ENCODE assay signal across 14 cellular contexts in the genomic region with DNA sequence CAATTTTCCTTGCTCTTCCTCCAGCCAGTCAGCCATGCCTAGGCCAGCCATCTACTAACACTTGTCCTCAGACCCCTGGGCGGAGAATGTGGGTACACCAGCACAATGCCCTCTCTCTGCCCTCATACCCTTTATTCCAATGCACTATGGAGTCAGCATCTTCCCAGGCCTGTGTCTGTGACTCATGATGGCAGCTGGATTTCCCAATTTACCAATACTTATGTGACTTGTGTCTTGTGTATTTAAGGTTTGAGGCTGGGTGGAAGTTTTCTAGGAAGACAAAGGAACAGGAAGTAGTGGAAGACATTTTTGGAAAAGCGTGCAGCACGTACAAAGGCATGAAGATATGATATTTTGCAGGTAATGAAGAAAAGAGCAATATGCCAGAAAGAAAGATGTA.
DNase-seq lines count a peak whose midpoint lies in the region; ATAC-seq, FAIRE-seq and TF ChIP-seq lines count a peak whose summit lies in the region.
"Had no signal": no experiment of that assay in that cellular context is flagged by ENCODE, and none has a peak within 500 bp of the region (broad histone marks: within the 10 kb centered on the region; RNA-seq: fewer than 3 reads in every experiment).

No MANE protein-coding gene starts in this region.

- H3K4me1 ChIP-seq in mesenchymal stem cell (ENCODE audit: control insufficient read depth, insufficient read depth, low read depth, low read length) = peaks cover 2% of the 10 kb centered on the region
- peaks cover 25 to 85% of the 10 kb centered on the region in 2 donors for H3K4me1 ChIP-seq in thoracic aorta (ENCODE audit: control insufficient read depth in 1 of 2, low read depth in 2 of 2)
- no peaks in the 10 kb centered on the region for H3K4me1 ChIP-seq in naive thymus-derived CD4-positive, alpha-beta T cell (ENCODE audit: control insufficient read depth in 2 of 2, insufficient read depth in 2 of 2, low read length in 2 of 2)
- H3K4me1 ChIP-seq: parathyroid adenoma had no signal

- H2BK5ac ChIP-seq in mesenchymal stem cell (ENCODE audit: low read depth, low read length, poor library complexity, severe bottlenecking) = no peak overlapping the region

- H3K9ac ChIP-seq in mesenchymal stem cell (ENCODE audit: low read length) = no peak overlapping the region
- H3K9ac ChIP-seq: parathyroid adenoma had no signal

- no peak overlapping the region for H3K4me2 ChIP-seq in mesenchymal stem cell (ENCODE audit: low read length, poor library complexity, severe bottlenecking)

- no peaks in the 10 kb centered on the region for H3K4me1 Mint-ChIP-seq in naive thymus-derived CD4-positive, alpha-beta T cell
- H3K4me1 Mint-ChIP-seq: activated naive CD8-positive, alpha-beta T cell treated with anti-CD3 and anti-CD28 coated beads for 36 hours; central memory CD8-positive, alpha-beta T cell had no signal

- 93% methylated on average over 3 of the region's 3 CpGs for WGBS in mesenchymal stem cell

- H4K8ac ChIP-seq in mesenchymal stem cell (ENCODE audit: low read length) = no peak overlapping the region

- no peak overlapping the region for H3K4ac ChIP-seq in mesenchymal stem cell (ENCODE audit: low read depth in 1 of 2, low read length in 2 of 2)

- H2BK120ac ChIP-seq in mesenchymal stem cell (ENCODE audit: low read depth, low read length) = no peak overlapping the region

- no peak for TF ChIP-seq POLR2A in H54 (IDR thresholded peaks at IDR 0.05; ENCODE audit: low read depth, low read length)

- peak overlapping the region in 1 of 2 experiments; percentile 1 for H2BK12ac ChIP-seq in mesenchymal stem cell (ENCODE audit: low read length in 2 of 2)

- no peak overlapping the region for H3K23ac ChIP-seq in mesenchymal stem cell (ENCODE audit: low read length in 2 of 2)

- no peaks in the 10 kb centered on the region for H3K79me1 ChIP-seq in mesenchymal stem cell (replicated peaks; ENCODE audit: low read length, poor library complexity, severe bottlenecking)

- ATAC-seq in thoracic aorta (ENCODE audit: insufficient number of reproducible peaks, low FRiP score, low read depth) = no peak
- no peak for ATAC-seq in naive thymus-derived CD4-positive, alpha-beta T cell
- ATAC-seq: SK-N-SH treated with all-trans-retinoic acid at 6 μM for 48 hours had no signal

- no peak overlapping the region for H3K27ac Mint-ChIP-seq in naive thymus-derived CD4-positive, alpha-beta T cell
- H3K27ac Mint-ChIP-seq: activated naive CD8-positive, alpha-beta T cell treated with anti-CD3 and anti-CD28 coated beads for 36 hours had no signal

- no peak overlapping the region for H3K4me3 Mint-ChIP-seq in naive thymus-derived CD4-positive, alpha-beta T cell
- H3K4me3 Mint-ChIP-seq: activated naive CD8-positive, alpha-beta T cell treated with anti-CD3 and anti-CD28 coated beads for 36 hours; central memory CD8-positive, alpha-beta T cell had no signal

- POLR2A ChIA-PET in naive thymus-derived CD4-positive, alpha-beta T cell (lab: Charles Lee) = no interaction called here

- H3K14ac ChIP-seq in mesenchymal stem cell (ENCODE audit: low read length in 2 of 2) = peak overlapping the region in 1 of 2 experiments; percentile 4

- no peak overlapping the region for H2AFZ ChIP-seq in mesenchymal stem cell (ENCODE audit: low read depth, low read length)
- H2AFZ ChIP-seq: parathyroid adenoma had no signal

- DNase-seq in HT1080 (ENCODE audit: low read depth) = peak; percentile 51
- peak; percentile 29 for DNase-seq in amniotic epithelial cell (ENCODE audit: low read depth)
- peak; percentile 65 for DNase-seq in mesenchymal stem cell
- DNase-seq in thoracic aorta (ENCODE audit: low spot score) = no peak
- no peak for DNase-seq in NCI-H1417 (lab: John Stamatoyannopoulos, UW)
- no peak for DNase-seq in naive thymus-derived CD4-positive, alpha-beta T cell
- no peak for DNase-seq in H54 (ENCODE audit: insufficient read length, low spot score)
- DNase-seq: activated CD4-positive, alpha-beta T cell treated with anti-CD3 and anti-CD28 coated beads, Interleukin-2, amount 50 U/mL, for 1 hour; activated naive CD8-positive, alpha-beta T cell treated with anti-CD3 and anti-CD28 coated beads for 36 hours; DMS79; kidney had no signal

- no peak overlapping the region for H2BK15ac ChIP-seq in mesenchymal stem cell (ENCODE audit: low read depth, poor library complexity, severe bottlenecking)

- no peak overlapping the region for H2AK5ac ChIP-seq in mesenchymal stem cell (ENCODE audit: low read length, severe bottlenecking)

- TF ChIP-seq CTCF in thoracic aorta (IDR thresholded peaks at IDR 0.05) = no peak

- FAIRE-seq in H54 (lab: Jason Lieb, UNC) = no peak
- FAIRE-seq: kidney had no signal

- H3K4me3 ChIP-seq in mesenchymal stem cell (ENCODE audit: insufficient read depth in 1 of 2, low read depth in 1 of 2, low read length in 2 of 2) (no peak overlapping the region), thoracic aorta (no peak overlapping the region)
- no peak overlapping the region for H3K4me3 ChIP-seq in naive thymus-derived CD4-positive, alpha-beta T cell (ENCODE audit: low read length)

- no peak overlapping the region for H3K18ac ChIP-seq in mesenchymal stem cell (ENCODE audit: low read depth in 1 of 2, low read length in 2 of 2)

- H4K91ac ChIP-seq in mesenchymal stem cell (ENCODE audit: low read length) = no peak overlapping the region

- H3K27me3 Mint-ChIP-seq in naive thymus-derived CD4-positive, alpha-beta T cell = peaks cover 0 to 10% (median 7%) of the 10 kb centered on the region in 5 donors

- intact Hi-C loops in naive thymus-derived CD4-positive, alpha-beta T cell (cut with micrococcal nuclease) = no loop called here

- no peaks in the 10 kb centered on the region for H3K36me3 ChIP-seq in mesenchymal stem cell (ENCODE audit: control insufficient read depth in 1 of 2, insufficient read depth in 2 of 2, low read depth in 1 of 2, low read length in 2 of 2)
- H3K36me3 ChIP-seq in thoracic aorta = no peaks in the 10 kb centered on the region
- H3K36me3 ChIP-seq in naive thymus-derived CD4-positive, alpha-beta T cell (ENCODE audit: control insufficient read depth in 2 of 3, insufficient read depth in 3 of 3, low read length in 3 of 3) = no peaks in the 10 kb centered on the region

- no peaks in the 10 kb centered on the region for H3K36me3 Mint-ChIP-seq in naive thymus-derived CD4-positive, alpha-beta T cell
- H3K36me3 Mint-ChIP-seq: activated naive CD8-positive, alpha-beta T cell treated with anti-CD3 and anti-CD28 coated beads for 36 hours had no signal

- H3K9me3 Mint-ChIP-seq in naive thymus-derived CD4-positive, alpha-beta T cell = peaks cover 0 to 3% (median 0%) of the 10 kb centered on the region in 11 donors
- H3K9me3 Mint-ChIP-seq: activated naive CD8-positive, alpha-beta T cell treated with anti-CD3 and anti-CD28 coated beads for 36 hours; central memory CD8-positive, alpha-beta T cell had no signal

- H3K27me3 ChIP-seq in mesenchymal stem cell (ENCODE audit: control insufficient read depth in 1 of 2, insufficient read depth in 1 of 2, low read length in 2 of 2) (no peaks in the 10 kb centered on the region), thoracic aorta (replicated peaks; ENCODE audit: insufficient read depth) (no peaks in the 10 kb centered on the region)
- H3K27me3 ChIP-seq in naive thymus-derived CD4-positive, alpha-beta T cell (ENCODE audit: control insufficient read depth in 2 of 2, insufficient read depth in 2 of 2, low read length in 2 of 2) = no peaks in the 10 kb centered on the region

- H3K9me3 ChIP-seq in mesenchymal stem cell (ENCODE audit: control insufficient read depth, low read length) (no peaks in the 10 kb centered on the region), thoracic aorta (no peaks in the 10 kb centered on the region)
- no peaks in the 10 kb centered on the region for H3K9me3 ChIP-seq in naive thymus-derived CD4-positive, alpha-beta T cell (ENCODE audit: control insufficient read depth in 2 of 3, low read length in 3 of 3)

- H3K27ac ChIP-seq in mesenchymal stem cell (ENCODE audit: low read length, poor library complexity, severe bottlenecking) = no peak overlapping the region
- peak overlapping the region; percentile 71 to 97 for H3K27ac ChIP-seq in thoracic aorta
- no peak overlapping the region for H3K27ac ChIP-seq in naive thymus-derived CD4-positive, alpha-beta T cell (ENCODE audit: low read depth, low read length)
- H3K27ac ChIP-seq: parathyroid adenoma had no signal

- CTCF ChIA-PET in naive thymus-derived CD4-positive, alpha-beta T cell (lab: Charles Lee) = interaction anchor here (0.6 kb wide), 1 partner anchor 709 kb away, joined by 4 read pairs; no protein-coding TSS in a partner anchor

Comparison
In these comparisons a context has a peak if more than half of its experiments do, and no peak if none do; other contexts are left out.
1. DNase-seq: peak in HT1080 (single experiment), amniotic epithelial cell (single experiment) and mesenchymal stem cell (single experiment); none in thoracic aorta (single experiment), NCI-H1417 (0 of 3), naive thymus-derived CD4-positive, alpha-beta T cell (0 of 9) and H54 (single experiment).
2. H3K27ac ChIP-seq: peak in thoracic aorta (2 of 2); none in mesenchymal stem cell (single experiment) and naive thymus-derived CD4-positive, alpha-beta T cell (single experiment).